In genomic region chr14:88380405-88380804, GRCh38 we compare ENCODE assay signal across 8 cellular contexts. TPM values are rescaled to one million over a fixed set of nuclear protein-coding genes. Genes with fewer than 3 reads are reported as not detected.
DNase-seq lines count a peak whose midpoint lies in the region; ATAC-seq, FAIRE-seq and TF ChIP-seq lines count a peak whose summit lies in the region.
"Had no signal": no experiment of that assay in that cellular context is flagged by ENCODE, and none has a peak within 500 bp of the region (broad histone marks: within the 10 kb centered on the region; RNA-seq: fewer than 3 reads in every experiment).

No MANE protein-coding gene starts in this region.

- no peak overlapping the region for H3K23ac ChIP-seq in mesenchymal stem cell (ENCODE audit: low read length in 2 of 2)

- no peaks in the 10 kb centered on the region for H3K36me3 Mint-ChIP-seq in astrocyte (ENCODE audit: low read depth, unreplicated experiment)
- H3K36me3 Mint-ChIP-seq: activated naive CD4-positive, alpha-beta T cell treated with anti-CD3 and anti-CD28 coated beads, Interleukin-2, amount 50 U/mL, for 24 hours had no signal

- H2BK5ac ChIP-seq in mesenchymal stem cell (ENCODE audit: low read depth, low read length, poor library complexity, severe bottlenecking) = no peak overlapping the region

- no peak overlapping the region for H3K9ac ChIP-seq in Loucy (ENCODE audit: low read depth, low read length, poor library complexity, severe bottlenecking)
- no peak overlapping the region for H3K9ac ChIP-seq in astrocyte (ENCODE audit: low read length)
- no peak overlapping the region for H3K9ac ChIP-seq in mesenchymal stem cell (ENCODE audit: low read length)

- no peaks in the 10 kb centered on the region for H3F3A ChIP-seq in Loucy (ENCODE audit: low read depth)

- no peaks in the 10 kb centered on the region for H3K9me3 Mint-ChIP-seq in astrocyte (ENCODE audit: unreplicated experiment)
- H3K9me3 Mint-ChIP-seq: activated naive CD4-positive, alpha-beta T cell treated with anti-CD3 and anti-CD28 coated beads, Interleukin-2, amount 50 U/mL, for 24 hours had no signal

- H3K79me2 ChIP-seq in Loucy (ENCODE audit: insufficient read depth, low read length) (no peaks in the 10 kb centered on the region), astrocyte (ENCODE audit: insufficient read depth, low read length) (no peaks in the 10 kb centered on the region)

- no peak overlapping the region for H2BK120ac ChIP-seq in mesenchymal stem cell (ENCODE audit: low read depth, low read length)

- no peak for FAIRE-seq in astrocyte (lab: Jason Lieb, UNC)

- H3K27ac ChIP-seq in astrocyte (ENCODE audit: low read depth, low read length) = no peak overlapping the region
- no peak overlapping the region for H3K27ac ChIP-seq in mesenchymal stem cell (ENCODE audit: low read length, poor library complexity, severe bottlenecking)

- no peak overlapping the region for H2AK5ac ChIP-seq in mesenchymal stem cell (ENCODE audit: low read length, severe bottlenecking)

- no peak overlapping the region for H2BK15ac ChIP-seq in mesenchymal stem cell (ENCODE audit: low read depth, poor library complexity, severe bottlenecking)

- TF ChIP-seq CTCF in Loucy (conservative IDR thresholded peaks at IDR 0.05; ENCODE audit: low read length) (peak; percentile 56), astrocyte (IDR thresholded peaks at IDR 0.05; ENCODE audit: insufficient read depth, low read depth, low read length) (peak; percentile 19)

- H3K18ac ChIP-seq in mesenchymal stem cell (ENCODE audit: low read depth in 1 of 2, low read length in 2 of 2) = no peak overlapping the region

- peak; percentile 32 for DNase-seq in ELR (ENCODE audit: low read depth)
- peak; percentile 2 for DNase-seq in astrocyte (ENCODE audit: low read depth)
- DNase-seq in myocyte (ENCODE audit: low read depth) = peak; percentile 16
- DNase-seq in activated CD4-positive, alpha-beta T cell treated with anti-CD3 and anti-CD28 coated beads for 48 hours = no peak
- DNase-seq in mesenchymal stem cell = no peak

- H3K79me1 ChIP-seq in mesenchymal stem cell (replicated peaks; ENCODE audit: low read length, poor library complexity, severe bottlenecking) = no peaks in the 10 kb centered on the region

- H3K36me3 ChIP-seq in Loucy (ENCODE audit: insufficient read depth, low read length) (no peaks in the 10 kb centered on the region), astrocyte (ENCODE audit: insufficient read depth, low read length) (no peaks in the 10 kb centered on the region), mesenchymal stem cell (ENCODE audit: control insufficient read depth in 1 of 2, insufficient read depth in 2 of 2, low read depth in 1 of 2, low read length in 2 of 2) (no peaks in the 10 kb centered on the region)

- H3K4me3 Mint-ChIP-seq in astrocyte (ENCODE audit: unreplicated experiment) = no peak overlapping the region
- H3K4me3 Mint-ChIP-seq: activated naive CD4-positive, alpha-beta T cell treated with anti-CD3 and anti-CD28 coated beads, Interleukin-2, amount 50 U/mL, for 24 hours had no signal

- no peak for ATAC-seq in GM19023 (IDR thresholded peaks at IDR 0.05; ENCODE audit: unreplicated experiment)

- H3K4ac ChIP-seq in mesenchymal stem cell (ENCODE audit: low read depth in 1 of 2, low read length in 2 of 2) = no peak overlapping the region

- H3K4me3 ChIP-seq in Loucy (ENCODE audit: low read length, poor library complexity, severe bottlenecking) = no peak overlapping the region
- no peak overlapping the region for H3K4me3 ChIP-seq in astrocyte (ENCODE audit: insufficient read depth, low read depth, low read length)
- H3K4me3 ChIP-seq in mesenchymal stem cell (ENCODE audit: insufficient read depth in 1 of 2, low read depth in 1 of 2, low read length in 2 of 2) = no peak overlapping the region

- H3K4me1 ChIP-seq in Loucy (ENCODE audit: insufficient read depth, low read length, poor library complexity, severe bottlenecking) (peaks cover 7% of the 10 kb centered on the region), astrocyte (ENCODE audit: insufficient read depth, low read length) (no peaks in the 10 kb centered on the region), mesenchymal stem cell (ENCODE audit: control insufficient read depth, insufficient read depth, low read depth, low read length) (no peaks in the 10 kb centered on the region)

- H3K27ac Mint-ChIP-seq in astrocyte (ENCODE audit: unreplicated experiment) = no peak overlapping the region
- H3K27ac Mint-ChIP-seq: activated naive CD4-positive, alpha-beta T cell treated with anti-CD3 and anti-CD28 coated beads, Interleukin-2, amount 50 U/mL, for 24 hours had no signal

- H4K8ac ChIP-seq in mesenchymal stem cell (ENCODE audit: low read length) = no peak overlapping the region

- H3K9me2 ChIP-seq in Loucy (replicated peaks; ENCODE audit: low read depth, low read length) = no peaks in the 10 kb centered on the region

- H2BK12ac ChIP-seq in mesenchymal stem cell (ENCODE audit: low read length in 2 of 2) = no peak overlapping the region

- WGBS in mesenchymal stem cell = 100% methylated on average over 1 of the region's 3 CpGs

- no peak overlapping the region for H2AFZ ChIP-seq in Loucy (ENCODE audit: low read length)
- no peak overlapping the region for H2AFZ ChIP-seq in astrocyte (ENCODE audit: low read depth, low read length)
- no peak overlapping the region for H2AFZ ChIP-seq in mesenchymal stem cell (ENCODE audit: low read depth, low read length)

- no peak overlapping the region for H3K4me2 ChIP-seq in Loucy (ENCODE audit: low read depth, low read length, poor library complexity, severe bottlenecking)
- no peak overlapping the region for H3K4me2 ChIP-seq in astrocyte (ENCODE audit: low read length)
- H3K4me2 ChIP-seq in mesenchymal stem cell (ENCODE audit: low read length, poor library complexity, severe bottlenecking) = no peak overlapping the region

- H3K27me3 Mint-ChIP-seq in astrocyte (ENCODE audit: low read depth, unreplicated experiment) = peaks cover 9% of the 10 kb centered on the region
- H3K27me3 Mint-ChIP-seq: activated naive CD4-positive, alpha-beta T cell treated with anti-CD3 and anti-CD28 coated beads, Interleukin-2, amount 50 U/mL, for 24 hours had no signal

- H4K20me1 ChIP-seq in Loucy (ENCODE audit: insufficient read depth, low read length, poor library complexity, severe bottlenecking) (no peaks in the 10 kb centered on the region), astrocyte (ENCODE audit: insufficient read depth, low read length) (no peaks in the 10 kb centered on the region)

- H3K9me3 ChIP-seq in Loucy (ENCODE audit: insufficient read depth, low read depth, low read length) (no peaks in the 10 kb centered on the region), astrocyte (ENCODE audit: insufficient read depth, low read depth, low read length) (no peaks in the 10 kb centered on the region), mesenchymal stem cell (ENCODE audit: control insufficient read depth, low read length) (peaks cover 3% of the 10 kb centered on the region)

- H4K91ac ChIP-seq in mesenchymal stem cell (ENCODE audit: low read length) = no peak overlapping the region

- H3K4me1 Mint-ChIP-seq in astrocyte (ENCODE audit: low read depth, unreplicated experiment) = no peaks in the 10 kb centered on the region

- H3K14ac ChIP-seq in mesenchymal stem cell (ENCODE audit: low read length in 2 of 2) = no peak overlapping the region

- H3K27me3 ChIP-seq in Loucy (ENCODE audit: insufficient read depth, low read length, poor library complexity, severe bottlenecking) = no peaks in the 10 kb centered on the region
- peaks cover 2% of the 10 kb centered on the region for H3K27me3 ChIP-seq in astrocyte (ENCODE audit: insufficient read depth, low read length)
- peaks cover 0 to 5% of the 10 kb centered on the region in 2 experiments for H3K27me3 ChIP-seq in mesenchymal stem cell (ENCODE audit: control insufficient read depth in 1 of 2, insufficient read depth in 1 of 2, low read length in 2 of 2)

RNA-seq across cellular contexts. Expression of gene SPATA7, which starts 5.1 kb away (rescaled TPM):
- total RNA-seq in astrocyte (5.9 and 6.5 TPM in 2 replicates), myocyte (12.1 and 14.5 TPM in 2 replicates)
- polyA plus RNA-seq in myocyte (2012) = 3.5 TPM
- 13.4 TPM for polyA plus RNA-seq in mesenchymal stem cell (2013, experiment 1 of 2)
- 13.8 TPM for polyA plus RNA-seq in mesenchymal stem cell (2013, experiment 2 of 2)

RNA-seq across cellular contexts. Expression of gene KCNK10, which starts 57.3 kb away (rescaled TPM):
- total RNA-seq in astrocyte (0.12 and 0.14 TPM in 2 replicates), myocyte (not detected in 2 replicates)
- polyA plus RNA-seq in myocyte (2012) = not detected
- polyA plus RNA-seq in mesenchymal stem cell (2013, experiment 1 of 2) = not detected
- polyA plus RNA-seq in mesenchymal stem cell (2013, experiment 2 of 2) = not detected

Comparison
In these comparisons a context has a peak if more than half of its experiments do, and no peak if none do; other contexts are left out.
1. DNase-seq: peak in ELR (single experiment), astrocyte (single experiment) and myocyte (single experiment); none in activated CD4-positive, alpha-beta T cell treated with anti-CD3 and anti-CD28 coated beads for 48 hours (single experiment) and mesenchymal stem cell (single experiment).